In genomic region chr15:34049096-34049495, GRCh38 we compare ENCODE assay signal across 1 cellular context.
A peak's percentile ranks its signal among the peaks of the same experiment; 100 is the strongest.
TF ChIP-seq lines count a peak whose summit lies in the region.

No MANE protein-coding gene starts in this region.

TF ChIP-seq in IMR-90, 13 proteins besides CTCF, POLR2A, EP300 and RAD21:
- no peak for TF ChIP-seq SMC3 (IDR thresholded peaks at IDR 0.05; ENCODE audit: low read depth, low read length)
- TF ChIP-seq FOS (IDR thresholded peaks at IDR 0.05; ENCODE audit: low read depth, low read length): 0 out of 2 replicates have a peak, but pooled peaks have one; percentile 41
- TF ChIP-seq RCOR1 (IDR thresholded peaks at IDR 0.05; ENCODE audit: insufficient replicate concordance, low read length): no peak
- no peak for TF ChIP-seq USF2 (IDR thresholded peaks at IDR 0.05; ENCODE audit: low read depth, low read length)
- TF ChIP-seq RFX5 (IDR thresholded peaks at IDR 0.05; ENCODE audit: low read depth, low read length): no peak
- TF ChIP-seq NFE2L2 (IDR thresholded peaks at IDR 0.05; ENCODE audit: low read depth, low read length): no peak
- TF ChIP-seq MXI1 (IDR thresholded peaks at IDR 0.05; ENCODE audit: borderline replicate concordance, low read depth, low read length): no peak
- TF ChIP-seq MAFK (IDR thresholded peaks at IDR 0.05; ENCODE audit: low read depth, low read length): peak; percentile 3; the same call in 1 of the 2 replicates
- no peak for TF ChIP-seq BHLHE40 (IDR thresholded peaks at IDR 0.05; ENCODE audit: low read depth, low read length)
- peak; percentile 86 for TF ChIP-seq CEBPB (IDR thresholded peaks at IDR 0.05; ENCODE audit: low read depth, low read length)
- no peak for TF ChIP-seq ELK1 (IDR thresholded peaks at IDR 0.05; ENCODE audit: borderline replicate concordance, low read depth, low read length)
- no peak for TF ChIP-seq MAZ (IDR thresholded peaks at IDR 0.05; ENCODE audit: borderline replicate concordance, low read depth, low read length)
- no peak for TF ChIP-seq CHD1 (IDR thresholded peaks at IDR 0.05; ENCODE audit: low read depth, low read length)
TF ChIP-seq in IMR-90: peak in this region for 3.
